In the genomic region with DNA sequence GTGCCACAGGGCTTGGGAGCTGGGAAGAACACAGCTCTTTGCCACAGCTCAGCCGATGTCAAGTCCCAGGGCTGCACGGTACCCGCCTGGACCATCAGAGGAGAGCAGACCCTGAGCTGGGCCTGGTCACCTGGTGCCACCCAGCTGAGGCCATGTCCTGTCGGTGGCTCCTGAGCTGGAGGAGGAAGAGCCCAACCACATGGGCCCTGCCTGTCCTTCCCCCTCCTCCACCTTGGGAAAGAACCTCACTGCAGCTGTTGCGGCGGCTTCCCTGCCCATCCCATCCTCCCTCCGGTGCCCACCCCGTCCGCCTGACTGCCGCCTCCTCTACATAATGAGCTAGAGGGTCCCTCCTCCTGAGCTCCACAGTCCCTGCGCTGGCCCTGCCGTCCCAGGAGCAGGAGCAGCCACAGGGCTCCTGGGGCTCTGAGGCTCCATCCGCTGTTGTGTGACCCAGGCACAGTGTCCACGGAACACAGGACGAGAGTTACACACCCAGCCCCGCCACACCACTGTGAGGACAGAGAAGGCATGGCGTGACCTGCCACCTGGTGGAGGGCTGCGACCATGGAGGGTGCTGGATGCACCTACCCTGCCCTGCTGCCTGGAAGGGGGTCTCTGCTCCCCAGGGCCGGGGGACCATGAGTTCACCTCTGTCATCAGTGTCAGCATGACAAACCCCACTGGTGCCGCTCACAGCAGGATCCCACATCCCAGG, we compare ENCODE assay signal across 8 cellular contexts. TPM values are rescaled to one million over a fixed set of nuclear protein-coding genes. Genes with fewer than 3 reads are reported as not detected.
DNase-seq lines count a peak whose midpoint lies in the region; ATAC-seq lines count a peak whose summit lies in the region.

No MANE protein-coding gene starts in this region.

- peak; percentile 27 for DNase-seq in NCI-H2107 (lab: John Stamatoyannopoulos, UW)
- DNase-seq in NCI-H2107 treated with DMSO at 0.1 percent for 48 hours (lab: John Stamatoyannopoulos, UW; ENCODE audit: unreplicated experiment), result no peak
- peak; percentile 13 for DNase-seq in NCI-H82 treated with DMSO at 0.1 percent for 48 hours (lab: John Stamatoyannopoulos, UW; ENCODE audit: unreplicated experiment)
- DNase-seq in left ventricle myocardium superior, result peak; percentile 71
- DNase-seq in stimulated activated CD4-positive, alpha-beta T cell treated with anti-CD3 and anti-CD28 coated beads, Interleukin-2, amount 100 ng/mL, for 48 hours, result peak; percentile 33 to 39
- DNase-seq in NCI-H146 (lab: John Stamatoyannopoulos, UW), result no peak

- peak overlapping the region; percentile 62 for H3K27ac Mint-ChIP-seq in activated naive CD4-positive, alpha-beta T cell treated with anti-CD3 and anti-CD28 coated beads, Interleukin-2, amount 50 U/mL, for 24 hours

- H3K4me1 Mint-ChIP-seq in activated naive CD4-positive, alpha-beta T cell treated with anti-CD3 and anti-CD28 coated beads, Interleukin-2, amount 50 U/mL, for 24 hours, result peaks cover 6% of the 10 kb centered on the region

- no peaks in the 10 kb centered on the region for H3K9me3 Mint-ChIP-seq in activated naive CD4-positive, alpha-beta T cell treated with anti-CD3 and anti-CD28 coated beads, Interleukin-2, amount 50 U/mL, for 24 hours

- ATAC-seq in left ventricle myocardium superior, result peak; percentile 74
- ATAC-seq in HG03432 (IDR thresholded peaks at IDR 0.05; ENCODE audit: unreplicated experiment), result no peak

- H3K4me3 Mint-ChIP-seq in activated naive CD4-positive, alpha-beta T cell treated with anti-CD3 and anti-CD28 coated beads, Interleukin-2, amount 50 U/mL, for 24 hours, result peak overlapping the region; percentile 58

- intact Hi-C loops in left ventricle myocardium superior (cut with micrococcal nuclease), result no loop called here

- peaks cover 3% of the 10 kb centered on the region for H3K36me3 Mint-ChIP-seq in activated naive CD4-positive, alpha-beta T cell treated with anti-CD3 and anti-CD28 coated beads, Interleukin-2, amount 50 U/mL, for 24 hours

- no peaks in the 10 kb centered on the region for H3K27me3 Mint-ChIP-seq in activated naive CD4-positive, alpha-beta T cell treated with anti-CD3 and anti-CD28 coated beads, Interleukin-2, amount 50 U/mL, for 24 hours

RNA-seq across cellular contexts. Expression of a gene that starts 21.4 kb away (rescaled TPM):
- 19.5 TPM for total RNA-seq in left ventricle myocardium superior

Comparison
In these comparisons a context has a peak if more than half of its experiments do, and no peak if none do; other contexts are left out.
1. DNase-seq: peak in NCI-H2107 (single experiment), NCI-H82 treated with DMSO at 0.1 percent for 48 hours (single experiment), left ventricle myocardium superior (single experiment) and stimulated activated CD4-positive, alpha-beta T cell treated with anti-CD3 and anti-CD28 coated beads, Interleukin-2, amount 100 ng/mL, for 48 hours (2 of 2); none in NCI-H2107 treated with DMSO at 0.1 percent for 48 hours (single experiment) and NCI-H146 (single experiment).